Comparison of ENCODE assay signal across 23 cellular contexts in genomic region chr6:92337571-92337970, GRCh38.
"Had no signal": no experiment of that assay in that cellular context is flagged by ENCODE, and none has a peak within 500 bp of the region (broad histone marks: within the 10 kb centered on the region; RNA-seq: fewer than 3 reads in every experiment).

No MANE protein-coding gene starts in this region.

- H3K36me3 ChIP-seq: esophagus muscularis mucosa, gastroesophageal sphincter, heart left ventricle, left lung, lower lobe of right lung had no signal

- H3K4me3 ChIP-seq: coronary artery, dorsolateral prefrontal cortex, esophagus muscularis mucosa, gastroesophageal sphincter, heart left ventricle, hepatocyte, left lung, lower lobe of right lung, mucosa of descending colon had no signal

- H3K27ac ChIP-seq: coronary artery, dorsolateral prefrontal cortex, esophagus muscularis mucosa, foreskin keratinocyte, gastroesophageal sphincter, heart left ventricle, hepatocyte, left lung, lower lobe of right lung had no signal

- H3K27me3 ChIP-seq: esophagus muscularis mucosa, foreskin keratinocyte, gastroesophageal sphincter, heart left ventricle, hepatocyte, left lung had no signal

- DNase-seq: dermis blood vessel endothelial cell; dorsolateral prefrontal cortex; effector CD4-positive, alpha-beta T cell; effector memory CD4-positive, alpha-beta T cell; foreskin keratinocyte; heart left ventricle; hypothalamus; immature natural killer cell; islet precursor cell; left cardiac atrium; left lung; left ventricle myocardium superior; lower lobe of right lung; mesenchymal stem cell; mucosa of descending colon; naive B cell had no signal

- H3K4me2 ChIP-seq: hepatocyte had no signal

- FAIRE-seq: colon, endothelial cell of umbilical vein, frontal cortex had no signal

- ATAC-seq: foreskin keratinocyte, gastroesophageal sphincter, heart left ventricle, left cardiac atrium, left lung, left ventricle myocardium superior, lower lobe of right lung, mucosa of descending colon had no signal

- H3K79me2 ChIP-seq: hepatocyte had no signal

- H3K4me1 ChIP-seq: esophagus muscularis mucosa, foreskin keratinocyte, gastroesophageal sphincter, heart left ventricle, left lung, lower lobe of right lung had no signal

- H2AFZ ChIP-seq: hepatocyte had no signal

- H3K9me3 ChIP-seq: esophagus muscularis mucosa, gastroesophageal sphincter, heart left ventricle, left lung, lower lobe of right lung, mucosa of descending colon had no signal
